Comparison of ENCODE assay signal across 8 cellular contexts in the genomic region with DNA sequence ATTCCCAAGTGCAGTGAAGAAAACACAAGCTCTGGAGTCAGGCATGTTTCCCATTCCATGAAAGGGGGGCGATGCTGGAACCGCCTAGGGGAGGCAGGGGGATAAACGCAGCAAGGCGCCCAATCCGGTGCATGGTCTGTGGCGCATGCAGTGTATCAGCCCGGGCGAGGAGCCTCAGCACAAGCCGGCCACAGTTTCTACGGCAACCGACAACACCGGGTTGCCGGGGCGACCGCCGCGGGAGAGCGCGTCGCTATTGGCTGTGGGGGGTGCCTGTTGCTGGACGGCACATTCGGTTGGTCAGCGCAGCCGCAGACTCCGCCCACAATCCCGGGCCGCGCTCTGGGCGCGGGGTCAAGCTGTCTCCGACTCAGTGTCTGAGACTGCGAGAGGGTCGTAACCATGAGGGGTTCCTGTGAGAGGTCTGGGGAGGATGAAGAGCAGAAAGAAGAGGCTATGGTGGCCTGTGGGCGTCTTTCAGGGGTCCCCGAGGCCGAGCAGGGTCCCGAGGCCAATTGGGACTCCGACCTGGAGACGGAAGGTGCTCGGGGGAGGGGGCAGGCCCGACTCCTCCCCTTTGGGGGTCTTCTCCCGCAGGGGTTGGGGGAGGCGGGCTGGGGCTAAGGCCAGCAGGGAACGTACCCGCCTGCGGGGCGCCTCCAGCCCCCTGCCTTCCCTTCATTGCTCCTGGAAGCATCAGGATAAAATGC. TPM values are rescaled to one million over a fixed set of nuclear protein-coding genes. Genes with fewer than 3 reads are reported as not detected.
A peak's percentile ranks its signal among the peaks of the same experiment; 100 is the strongest.
DNase-seq lines count a peak whose midpoint lies in the region; ATAC-seq and TF ChIP-seq lines count a peak whose summit lies in the region.

A gene with protein sequence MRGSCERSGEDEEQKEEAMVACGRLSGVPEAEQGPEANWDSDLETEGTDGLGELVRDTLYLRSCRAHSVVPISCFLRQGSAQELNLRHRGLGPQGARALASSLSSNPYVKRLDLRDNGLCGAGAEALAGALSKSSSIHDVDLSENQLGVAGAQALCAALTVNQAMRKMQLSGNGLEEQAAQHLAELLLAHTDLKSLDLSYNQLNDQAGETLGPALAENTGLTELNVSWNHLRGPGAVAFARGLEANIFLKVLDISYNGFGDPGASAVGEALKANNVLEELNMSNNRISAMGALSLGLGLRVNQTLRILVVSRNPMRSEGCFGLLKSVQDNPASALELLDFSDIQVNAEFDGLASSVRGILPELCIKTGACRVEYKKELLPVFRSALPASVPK (plus strand): TSS at position 362 of the 710 bp plus-strand sequence. CDS start 41 bp downstream, at position 403.

- DNase-seq in CD14-positive monocyte (ENCODE audit: low spot score), result peak; percentile 86
- DNase-seq in Karpas-422, result peak; percentile 96
- peak; percentile 89 for DNase-seq in RPMI7951 (ENCODE audit: low read depth)
- DNase-seq in activated effector memory CD4-positive, alpha-beta T cell treated with Interleukin-2 at 50 U/mL for 16 hours, result peak; percentile 45
- DNase-seq in fibroblast of villous mesenchyme (ENCODE audit: low read depth), result peak; percentile 93
- peak; percentile 89 for DNase-seq in natural killer cell treated with Interleukin-12 subunit alpha and Interleukin-12 subunit beta and Interleukin-15 and Interleukin-18, amount 100 ng/mL, for 72 hours (ENCODE audit: low spot score)
- peak; percentile 5 to 60 (median 28) for DNase-seq in stimulated activated naive CD4-positive, alpha-beta T cell (lab: John Stamatoyannopoulos, UW)

- no peaks in the 10 kb centered on the region for H3K36me3 Mint-ChIP-seq in CD14-positive monocyte
- no peaks in the 10 kb centered on the region for H3K36me3 Mint-ChIP-seq in natural killer cell treated with Interleukin-12 subunit alpha and Interleukin-12 subunit beta and Interleukin-15 and Interleukin-18, amount 100 ng/mL, for 72 hours

- ATAC-seq in GM21423 (IDR thresholded peaks at IDR 0.05; ENCODE audit: unreplicated experiment), result peak; percentile 91
- peak; percentile 94 to 96 for ATAC-seq in natural killer cell treated with Interleukin-12 subunit alpha and Interleukin-12 subunit beta and Interleukin-15 and Interleukin-18, amount 100 ng/mL, for 72 hours

- H3K9me3 Mint-ChIP-seq in CD14-positive monocyte, result peaks cover 0 to 3% (median 0%) of the 10 kb centered on the region in 7 donors
- H3K9me3 Mint-ChIP-seq in natural killer cell treated with Interleukin-12 subunit alpha and Interleukin-12 subunit beta and Interleukin-15 and Interleukin-18, amount 100 ng/mL, for 72 hours, result no peaks in the 10 kb centered on the region

- no peaks in the 10 kb centered on the region for H3K36me3 ChIP-seq in Karpas-422 (ENCODE audit: insufficient read depth, low read length)

- H3K9ac ChIP-seq in Karpas-422 (ENCODE audit: low read length), result peak within 1 kb of the TSS; percentile 60

- peaks cover 27% of the 10 kb centered on the region for H3K4me1 ChIP-seq in Karpas-422 (ENCODE audit: low read length)

- intact Hi-C loops in CD14-positive monocyte (cut with micrococcal nuclease), result loop anchor here in 1 of 2 donors (10.0 kb wide), 1 partner anchor 61 kb away; the partner anchor contains the start of gene LZTR1

- H3K27ac ChIP-seq in Karpas-422 (ENCODE audit: low read length), result peak within 1 kb of the TSS; percentile 78

- peak within 1 kb of the TSS; percentile 62 for H3K4me3 ChIP-seq in Karpas-422 (ENCODE audit: low read length)
- H3K4me3 ChIP-seq in fibroblast of villous mesenchyme (ENCODE audit: low read depth, low read length), result peak within 1 kb of the TSS; percentile 65

- H3K9me3 ChIP-seq in Karpas-422 (ENCODE audit: low read length), result no peaks in the 10 kb centered on the region

- H3K79me2 ChIP-seq in Karpas-422 (ENCODE audit: low read length), result no peaks in the 10 kb centered on the region

- peaks cover 24% of the 10 kb centered on the region for H3K4me1 Mint-ChIP-seq in CD14-positive monocyte
- peaks cover 20 to 21% of the 10 kb centered on the region in 2 donors for H3K4me1 Mint-ChIP-seq in natural killer cell treated with Interleukin-12 subunit alpha and Interleukin-12 subunit beta and Interleukin-15 and Interleukin-18, amount 100 ng/mL, for 72 hours (ENCODE audit: low read depth in 2 of 2)

- H3K4me3 Mint-ChIP-seq in CD14-positive monocyte, result peak within 1 kb of the TSS; percentile 70 to 97
- H3K4me3 Mint-ChIP-seq in natural killer cell treated with Interleukin-12 subunit alpha and Interleukin-12 subunit beta and Interleukin-15 and Interleukin-18, amount 100 ng/mL, for 72 hours, result peak within 1 kb of the TSS; percentile 84

- no peaks in the 10 kb centered on the region for H3K27me3 ChIP-seq in Karpas-422 (ENCODE audit: low read length)

- H3K27me3 Mint-ChIP-seq in CD14-positive monocyte (ENCODE audit: low read depth in 3 of 3), result peaks cover 17 to 19% (median 17%) of the 10 kb centered on the region in 3 donors
- H3K27me3 Mint-ChIP-seq in natural killer cell treated with Interleukin-12 subunit alpha and Interleukin-12 subunit beta and Interleukin-15 and Interleukin-18, amount 100 ng/mL, for 72 hours, result peaks cover 11 to 16% of the 10 kb centered on the region in 2 donors

- H2AFZ ChIP-seq in Karpas-422 (ENCODE audit: low read length), result peak within 1 kb of the TSS; percentile 39; the same call in 1 of the 2 replicates

- no peaks in the 10 kb centered on the region for H3K9me2 ChIP-seq in Karpas-422 (replicated peaks; ENCODE audit: insufficient read depth, low read length)

- TF ChIP-seq CTCF in CD14-positive monocyte (IDR thresholded peaks at IDR 0.05) (no peak), fibroblast of villous mesenchyme (IDR thresholded peaks at IDR 0.05; ENCODE audit: insufficient read depth, low read depth, low read length) (no peak)

- no peaks in the 10 kb centered on the region for H4K20me1 ChIP-seq in Karpas-422 (ENCODE audit: insufficient read depth, low read depth, low read length)

- peak within 1 kb of the TSS; percentile 32 to 94 (median 68) for H3K27ac Mint-ChIP-seq in CD14-positive monocyte
- H3K27ac Mint-ChIP-seq in natural killer cell treated with Interleukin-12 subunit alpha and Interleukin-12 subunit beta and Interleukin-15 and Interleukin-18, amount 100 ng/mL, for 72 hours, result peak within 1 kb of the TSS; percentile 60 to 83

- H3K4me2 ChIP-seq in Karpas-422 (ENCODE audit: low read depth, low read length, poor library complexity, severe bottlenecking), result peak within 1 kb of the TSS; percentile 75

RNA-seq across cellular contexts. Expression of the gene that starts here (rescaled TPM):
- polyA plus RNA-seq in CD14-positive monocyte, result not detected
- total RNA-seq in Karpas-422 (2014; rRNA removed; shearing (Covaris generic); ENCODE audit: low replicate concordance), result not detected in 2 replicates
- under 0.01 TPM in 1 of 2 replicates, not detected in the other for total RNA-seq in RPMI7951 (2014; rRNA removed; shearing (Covaris generic))
- not detected in 2 replicates for total RNA-seq in fibroblast of villous mesenchyme
- total RNA-seq in natural killer cell treated with Interleukin-12 subunit alpha and Interleukin-12 subunit beta and Interleukin-15 and Interleukin-18, amount 100 ng/mL, for 72 hours, result not detected

Comparison
In these comparisons a context has a peak if more than half of its experiments do, and no peak if none do; other contexts are left out.
1. Peak in every context shown above with its lines: DNase-seq, ATAC-seq, H3K4me3 ChIP-seq and H3K27ac ChIP-seq.
2. Peak in DNase-seq in CD14-positive monocyte; RNA of the gene not detected or under 1 TPM.
3. Peak in DNase-seq, H3K4me3 ChIP-seq, H3K27ac ChIP-seq, H3K9ac ChIP-seq and H3K4me2 ChIP-seq in Karpas-422; RNA of the gene not detected or under 1 TPM.
4. Peak in DNase-seq in RPMI7951; RNA of the gene not detected or under 1 TPM.
5. Peak in DNase-seq and H3K4me3 ChIP-seq in fibroblast of villous mesenchyme; RNA of the gene not detected or under 1 TPM.
6. Peak in DNase-seq and ATAC-seq in natural killer cell treated with Interleukin-12 subunit alpha and Interleukin-12 subunit beta and Interleukin-15 and Interleukin-18, amount 100 ng/mL, for 72 hours; RNA of the gene not detected or under 1 TPM.
7. DNase-seq: peak in every context shown above with its lines; median percentile 96 in Karpas-422; 93 in fibroblast of villous mesenchyme; 89 in RPMI7951; 89 in natural killer cell treated with Interleukin-12 subunit alpha and Interleukin-12 subunit beta and Interleukin-15 and Interleukin-18, amount 100 ng/mL, for 72 hours; 86 in CD14-positive monocyte; 45 in activated effector memory CD4-positive, alpha-beta T cell treated with Interleukin-2 at 50 U/mL for 16 hours; 28 in stimulated activated naive CD4-positive, alpha-beta T cell.